ENCODE assay signal across 13 cellular contexts in the genomic region with DNA sequence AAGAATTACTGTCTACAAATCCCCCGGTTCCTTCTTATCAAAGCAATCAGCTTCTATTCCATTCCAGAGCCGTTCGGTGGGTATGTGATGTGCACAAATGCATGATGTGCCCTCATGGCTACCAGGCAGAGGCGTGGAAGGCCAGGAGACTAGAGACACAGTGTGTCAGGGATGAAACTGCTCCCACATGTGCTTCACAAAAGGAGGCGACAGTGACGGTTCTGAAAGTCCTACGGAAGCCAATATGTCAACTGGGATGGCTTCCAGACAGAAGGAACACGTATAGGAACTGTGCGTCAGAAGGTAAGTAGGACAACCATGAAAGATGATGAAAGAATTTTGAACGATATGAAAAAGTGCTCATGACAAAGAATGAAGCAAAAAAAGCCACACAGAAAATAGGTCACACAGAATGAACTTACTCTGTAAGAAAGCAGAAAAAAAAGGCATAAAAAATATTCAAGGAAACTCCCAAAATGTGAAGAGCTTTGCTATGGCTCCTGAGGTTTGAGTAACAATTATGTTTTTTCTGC. TPM values are rescaled to one million over a fixed set of nuclear protein-coding genes. Genes with fewer than 3 reads are reported as not detected.
DNase-seq lines count a peak whose midpoint lies in the region; ATAC-seq, FAIRE-seq and TF ChIP-seq lines count a peak whose summit lies in the region.
"Had no signal": no experiment of that assay in that cellular context is flagged by ENCODE, and none has a peak within 500 bp of the region (broad histone marks: within the 10 kb centered on the region; RNA-seq: fewer than 3 reads in every experiment).

No MANE protein-coding gene starts in this region.

- no peaks in the 10 kb centered on the region for H3K4me1 ChIP-seq in H1 (replicated peaks in 1 of 4; ENCODE audit: control insufficient read depth in 3 of 4, insufficient read depth in 4 of 4, low read length in 3 of 4)
- H3K4me1 ChIP-seq: sigmoid colon had no signal

- H3K23me2 ChIP-seq in H1 (ENCODE audit: low read depth, low read length), result no peaks in the 10 kb centered on the region

- H3K4me2 ChIP-seq in H1 (ENCODE audit: insufficient read depth in 1 of 2, low read depth in 2 of 2, low read length in 2 of 2), result no peak overlapping the region

- H3K9me3 Mint-ChIP-seq in activated naive CD4-positive, alpha-beta T cell treated with anti-CD3 and anti-CD28 coated beads for 36 hours, result no peaks in the 10 kb centered on the region
- H3K9me3 Mint-ChIP-seq in activated CD4-positive, alpha-beta memory T cell treated with anti-CD3 and anti-CD28 coated beads, Interleukin-2, amount 10 ng/mL, durations not matched to agents 7 days and 5 days, result no peaks in the 10 kb centered on the region
- H3K9me3 Mint-ChIP-seq in stimulated activated naive B cell treated with anti-CD40 and anti-IgM and Interleukin-4, amounts not matched to agents 10 μg/mL and 1 μg/mL and 100 μg/mL, for 72 hours, result no peaks in the 10 kb centered on the region

- H3K4me3 Mint-ChIP-seq in activated naive CD4-positive, alpha-beta T cell treated with anti-CD3 and anti-CD28 coated beads for 36 hours, result peak overlapping the region; percentile 25
- peak overlapping the region; percentile 8 for H3K4me3 Mint-ChIP-seq in activated CD4-positive, alpha-beta memory T cell treated with anti-CD3 and anti-CD28 coated beads, Interleukin-2, amount 10 ng/mL, durations not matched to agents 7 days and 5 days
- H3K4me3 Mint-ChIP-seq in stimulated activated naive B cell treated with anti-CD40 and anti-IgM and Interleukin-4, amounts not matched to agents 10 μg/mL and 1 μg/mL and 100 μg/mL, for 72 hours, result peak overlapping the region in 1 of 2 donors; percentile 26

- 0 out of 2 replicates have a peak overlapping the region, but pooled peaks have one; percentile 3 for H2AK5ac ChIP-seq in H1 (ENCODE audit: low read depth, low read length)

- H3K18ac ChIP-seq in H1 (ENCODE audit: extremely low read depth, low read length), result no peak overlapping the region

- intact Hi-C loops in activated naive CD4-positive, alpha-beta T cell treated with anti-CD3 and anti-CD28 coated beads for 36 hours (cut with micrococcal nuclease), result loop anchor here (1.0 to 5.0 kb wide), 13 partner anchors 34 to 1811 kb away; a partner anchor contains a TSS

- no peak overlapping the region for H2AFZ ChIP-seq in H1 (ENCODE audit: low read length)

- H4K91ac ChIP-seq in H1 (replicated peaks; ENCODE audit: insufficient read length, low read length), result no peak overlapping the region

- POLR2A ChIA-PET in activated CD4-positive, alpha-beta memory T cell treated with anti-CD3 and anti-CD28 coated beads, Interleukin-2, amount 10 ng/mL, durations not matched to agents 7 days and 5 days (lab: Charles Lee), result interaction anchor here (1.1 to 5.3 kb wide), 14 partner anchors 8 to 114 kb away, joined by 3 to 211 read pairs (median 5); no protein-coding TSS in a partner anchor
- POLR2A ChIA-PET in H1 (lab: Charles Lee; ENCODE audit: partially characterized antibody), result no interaction called here

- no peak overlapping the region for H2BK5ac ChIP-seq in H1 (ENCODE audit: low read depth, low read length)

- no peak overlapping the region for H3K4me3 ChIP-seq in H1 (ENCODE audit: extremely low read depth in 1 of 4, insufficient read depth in 2 of 4, low read depth in 3 of 4, low read length in 4 of 4)
- H3K4me3 ChIP-seq: sigmoid colon had no signal

- H3K79me1 ChIP-seq in H1 (ENCODE audit: low read depth, low read length), result no peaks in the 10 kb centered on the region

- peak overlapping the region; percentile 93 for H3K27ac Mint-ChIP-seq in activated naive CD4-positive, alpha-beta T cell treated with anti-CD3 and anti-CD28 coated beads for 36 hours
- peak overlapping the region; percentile 93 for H3K27ac Mint-ChIP-seq in activated CD4-positive, alpha-beta memory T cell treated with anti-CD3 and anti-CD28 coated beads, Interleukin-2, amount 10 ng/mL, durations not matched to agents 7 days and 5 days
- H3K27ac Mint-ChIP-seq in stimulated activated naive B cell treated with anti-CD40 and anti-IgM and Interleukin-4, amounts not matched to agents 10 μg/mL and 1 μg/mL and 100 μg/mL, for 72 hours, result peak overlapping the region; percentile 81

- no peak for FAIRE-seq in H1 (lab: Jason Lieb, UNC)

- no peak overlapping the region for H3K9ac ChIP-seq in H1 (replicated peaks in 1 of 4; ENCODE audit: extremely low read depth in 1 of 4, low read depth in 3 of 4, low read length in 3 of 4)

- H3K4me1 Mint-ChIP-seq in activated naive CD4-positive, alpha-beta T cell treated with anti-CD3 and anti-CD28 coated beads for 36 hours (ENCODE audit: low read depth), result peaks cover 60% of the 10 kb centered on the region
- H3K4me1 Mint-ChIP-seq in activated CD4-positive, alpha-beta memory T cell treated with anti-CD3 and anti-CD28 coated beads, Interleukin-2, amount 10 ng/mL, durations not matched to agents 7 days and 5 days, result peaks cover 84% of the 10 kb centered on the region
- peaks cover 37 to 47% of the 10 kb centered on the region in 2 donors for H3K4me1 Mint-ChIP-seq in stimulated activated naive B cell treated with anti-CD40 and anti-IgM and Interleukin-4, amounts not matched to agents 10 μg/mL and 1 μg/mL and 100 μg/mL, for 72 hours

- H3K56ac ChIP-seq in H1 (replicated peaks; ENCODE audit: insufficient read length, low read depth, low read length), result no peak overlapping the region

- no peak overlapping the region for H2BK120ac ChIP-seq in H1 (replicated peaks; ENCODE audit: low read depth, low read length)

- no peak overlapping the region for H3K14ac ChIP-seq in H1 (ENCODE audit: insufficient read length)

- H3K36me3 Mint-ChIP-seq in activated naive CD4-positive, alpha-beta T cell treated with anti-CD3 and anti-CD28 coated beads for 36 hours (ENCODE audit: low read depth), result peaks cover 26% of the 10 kb centered on the region
- peaks cover 56% of the 10 kb centered on the region for H3K36me3 Mint-ChIP-seq in activated CD4-positive, alpha-beta memory T cell treated with anti-CD3 and anti-CD28 coated beads, Interleukin-2, amount 10 ng/mL, durations not matched to agents 7 days and 5 days (ENCODE audit: low read depth)
- H3K36me3 Mint-ChIP-seq in stimulated activated naive B cell treated with anti-CD40 and anti-IgM and Interleukin-4, amounts not matched to agents 10 μg/mL and 1 μg/mL and 100 μg/mL, for 72 hours, result peaks cover 46 to 61% of the 10 kb centered on the region in 2 donors

- no peak for TF ChIP-seq EP300 in H1 (IDR thresholded peaks at IDR 0.05; ENCODE audit: borderline replicate concordance in 1 of 2, low read depth in 2 of 2, low read length in 2 of 2)

- TF ChIP-seq CTCF in H1 (IDR thresholded peaks at IDR 0.05; ENCODE audit: control extremely low read depth in 1 of 3, insufficient read depth in 1 of 3, low read depth in 1 of 3, low read length in 3 of 3), result no peak

- DNase-seq in activated naive CD4-positive, alpha-beta T cell treated with anti-CD3 and anti-CD28 coated beads for 36 hours, result peak; percentile 47
- DNase-seq in activated naive CD4-positive, alpha-beta T cell treated with anti-CD3 and anti-CD28 coated beads, Interleukin-2, amount 50 U/mL, for 16 hours, result no peak
- DNase-seq in activated CD4-positive, alpha-beta memory T cell treated with anti-CD3 and anti-CD28 coated beads, Interleukin-2, amount 10 ng/mL, durations not matched to agents 7 days and 5 days, result no peak
- no peak for DNase-seq in H1 (ENCODE audit: low read depth in 1 of 2, low spot score in 2 of 2)
- DNase-seq in stimulated activated naive B cell treated with anti-CD40 and anti-IgM and Interleukin-4, amounts not matched to agents 10 μg/mL and 1 μg/mL and 100 μg/mL, for 72 hours, result no peak
- DNase-seq in NCI-H345 (lab: John Stamatoyannopoulos, UW), result no peak
- no peak for DNase-seq in COLO668 (lab: John Stamatoyannopoulos, UW; ENCODE audit: unreplicated experiment)
- DNase-seq: MV-4-11, sigmoid colon, WERI-Rb-1 had no signal

- H3K9me3 ChIP-seq in H1 (ENCODE audit: insufficient read depth in 2 of 2, low read depth in 1 of 2, low read length in 1 of 2), result no peaks in the 10 kb centered on the region
- H3K9me3 ChIP-seq: neutrophil, sigmoid colon had no signal

- no peak for TF ChIP-seq POLR2A in H1 (IDR thresholded peaks at IDR 0.05; ENCODE audit: control extremely low read depth in 1 of 2, low read depth in 2 of 2, low read length in 2 of 2)

- H3K79me2 ChIP-seq in H1 (ENCODE audit: control insufficient read depth in 1 of 2, insufficient read depth in 2 of 2, low read length in 2 of 2), result no peaks in the 10 kb centered on the region

- H3K27ac ChIP-seq in H1 (ENCODE audit: low read depth, low read length), result no peak overlapping the region
- H3K27ac ChIP-seq: brain microvascular endothelial cell, neutrophil, WERI-Rb-1 had no signal

- no peak overlapping the region for H4K8ac ChIP-seq in H1 (ENCODE audit: extremely low read depth, insufficient read depth, low read length)

- TF ChIP-seq RAD21 in H1 (IDR thresholded peaks at IDR 0.05 in 1 of 2, conservative IDR thresholded peaks at IDR 0.05 in 1 of 2; ENCODE audit: low read depth in 2 of 2, low read length in 2 of 2), result no peak

- H4K5ac ChIP-seq in H1 (ENCODE audit: insufficient read length, low read depth, low read length), result no peak overlapping the region

- no peak overlapping the region for H3K4ac ChIP-seq in H1 (replicated peaks; ENCODE audit: insufficient read length, low read depth, low read length)

- H2BK12ac ChIP-seq in H1 (ENCODE audit: low read depth, low read length), result no peak overlapping the region

- H2BK20ac ChIP-seq in H1 (ENCODE audit: low read length), result no peak overlapping the region

- H3K36me3 ChIP-seq in H1 (ENCODE audit: control insufficient read depth in 2 of 4, insufficient read depth in 4 of 4, low read length in 3 of 4), result peaks cover 0 to 8% (median 1%) of the 10 kb centered on the region in 4 experiments; a peak in 4 of 8 replicates

- peaks cover 0 to 1% of the 10 kb centered on the region in 2 experiments for H4K20me1 ChIP-seq in H1 (replicated peaks in 1 of 2; ENCODE audit: control insufficient read depth in 1 of 2, insufficient read depth in 2 of 2, low read length in 2 of 2)

- no peak overlapping the region for H3K23ac ChIP-seq in H1 (ENCODE audit: insufficient read length)

- no peak for ATAC-seq in stimulated activated naive B cell treated with anti-CD40 and anti-IgM and Interleukin-4, amounts not matched to agents 10 μg/mL and 1 μg/mL and 100 μg/mL, for 72 hours (replicated peaks)
- ATAC-seq in GM19023 (IDR thresholded peaks at IDR 0.05; ENCODE audit: unreplicated experiment), result no peak

- CTCF ChIA-PET in activated naive CD4-positive, alpha-beta T cell treated with anti-CD3 and anti-CD28 coated beads for 36 hours (lab: Charles Lee), result interaction anchor here (0.6 to 5.3 kb wide), 6 partner anchors 12 to 116 kb away, joined by 3 to 39 read pairs (median 13); no protein-coding TSS in a partner anchor
- CTCF ChIA-PET in activated CD4-positive, alpha-beta memory T cell treated with anti-CD3 and anti-CD28 coated beads, Interleukin-2, amount 10 ng/mL, durations not matched to agents 7 days and 5 days (lab: Charles Lee), result interaction anchor here (0.7 to 6.1 kb wide), 10 partner anchors 8 to 116 kb away, joined by 3 to 76 read pairs (median 4); no protein-coding TSS in a partner anchor
- CTCF ChIA-PET in H1 (lab: Charles Lee; ENCODE audit: partially characterized antibody), result interaction anchor here (1.0 to 9.3 kb wide), 5 partner anchors 12 to 116 kb away, joined by 3 to 51 read pairs (median 3); no protein-coding TSS in a partner anchor

- no peak overlapping the region for H2BK15ac ChIP-seq in H1 (ENCODE audit: low read length)

- H3K27me3 Mint-ChIP-seq in activated naive CD4-positive, alpha-beta T cell treated with anti-CD3 and anti-CD28 coated beads for 36 hours (ENCODE audit: low read depth), result no peaks in the 10 kb centered on the region
- no peaks in the 10 kb centered on the region for H3K27me3 Mint-ChIP-seq in activated CD4-positive, alpha-beta memory T cell treated with anti-CD3 and anti-CD28 coated beads, Interleukin-2, amount 10 ng/mL, durations not matched to agents 7 days and 5 days
- no peaks in the 10 kb centered on the region for H3K27me3 Mint-ChIP-seq in stimulated activated naive B cell treated with anti-CD40 and anti-IgM and Interleukin-4, amounts not matched to agents 10 μg/mL and 1 μg/mL and 100 μg/mL, for 72 hours

- no peaks in the 10 kb centered on the region for H3K27me3 ChIP-seq in H1 (replicated peaks in 1 of 4; ENCODE audit: control insufficient read depth in 3 of 4, extremely low read depth in 1 of 4, insufficient read depth in 3 of 4, low read length in 3 of 4)
- H3K27me3 ChIP-seq: brain microvascular endothelial cell, neutrophil, sigmoid colon had no signal

- WGBS in H1 (ENCODE audit: extremely low coverage in 1 of 2, insufficient coverage in 1 of 2, insufficient read length in 1 of 2, insufficient replicate concordance in 2 of 2, low coverage in 1 of 2, low lambda C conversion rate in 2 of 2, missing lambda C conversion rate in 1 of 2), 2 experiments, result 90% methylated on average over 10 of the region's 10 CpGs; no CpG with 5 or more reads in 1 of the 2 experiments

RNA-seq across cellular contexts. Expression of a gene that starts 34.1 kb away (rescaled TPM):
- total RNA-seq in activated naive CD4-positive, alpha-beta T cell treated with anti-CD3 and anti-CD28 coated beads for 36 hours, result 10 to 100 TPM; 32.0 to 36.3 TPM
- 10 to 100 TPM; 50.0 to 51.7 TPM for total RNA-seq in activated CD4-positive, alpha-beta memory T cell treated with anti-CD3 and anti-CD28 coated beads, Interleukin-2, amount 10 ng/mL, durations not matched to agents 7 days and 5 days
- 49.6 and 60.0 TPM in 2 replicates for total RNA-seq in H1 (2021; fragmentation: NEBNext Ultra II Directional; extraction: Animal tissue kit (Norgen Biotek cat#: 25700))
- polyA plus RNA-seq in H1 (2011; rRNA removed), result 55.2 and 60.1 TPM in 2 replicates
- polyA plus RNA-seq in H1 (2011; cell fraction: cytosol; rRNA removed), result 53.6 TPM
- 52.1 TPM for polyA plus RNA-seq in H1 (2011; cell fraction: nucleus; rRNA removed)
- 39.1 to 47.7 TPM (median 41.9 TPM) in 4 replicates for polyA plus RNA-seq in H1 (2012, experiment 1 of 2)
- 57.8 TPM for polyA plus RNA-seq in H1 (2012, experiment 2 of 2)
- 67.9 TPM for polyA plus RNA-seq in H1 (2013, experiment 1 of 2)
- 63.8 TPM for polyA plus RNA-seq in H1 (2013, experiment 2 of 2)
- polyA minus RNA-seq in H1 (2011; rRNA and poly(A)+ RNA removed), result 41.1 and 50.1 TPM in 2 replicates
- 27.7 TPM for polyA minus RNA-seq in H1 (2011; cell fraction: cytosol; rRNA and poly(A)+ RNA removed)
- 33.4 TPM for polyA minus RNA-seq in H1 (2011; cell fraction: nucleus; rRNA and poly(A)+ RNA removed)

RNA-seq across cellular contexts. Expression of a gene that starts 34.1 kb away (rescaled TPM):
- total RNA-seq in activated naive CD4-positive, alpha-beta T cell treated with anti-CD3 and anti-CD28 coated beads for 36 hours, result 1 to 10 TPM; 3.2 to 3.3 TPM
- total RNA-seq in activated CD4-positive, alpha-beta memory T cell treated with anti-CD3 and anti-CD28 coated beads, Interleukin-2, amount 10 ng/mL, durations not matched to agents 7 days and 5 days, result 1 to 10 TPM; 9.1 to 9.7 TPM
- 7.4 and 8.5 TPM in 2 replicates for total RNA-seq in H1 (2021; fragmentation: NEBNext Ultra II Directional; extraction: Animal tissue kit (Norgen Biotek cat#: 25700))
- 2.6 and 3.2 TPM in 2 replicates for polyA plus RNA-seq in H1 (2011; rRNA removed)
- 2.4 TPM for polyA plus RNA-seq in H1 (2011; cell fraction: cytosol; rRNA removed)
- polyA plus RNA-seq in H1 (2011; cell fraction: nucleus; rRNA removed), result 3.5 TPM
- polyA plus RNA-seq in H1 (2012, experiment 1 of 2), result 1.1 to 1.4 TPM (median 1.3 TPM) in 4 replicates
- 0.25 TPM for polyA plus RNA-seq in H1 (2012, experiment 2 of 2)
- 3.6 TPM for polyA plus RNA-seq in H1 (2013, experiment 1 of 2)
- 3.6 TPM for polyA plus RNA-seq in H1 (2013, experiment 2 of 2)
- 15.8 and 17.7 TPM in 2 replicates for polyA minus RNA-seq in H1 (2011; rRNA and poly(A)+ RNA removed)
- polyA minus RNA-seq in H1 (2011; cell fraction: cytosol; rRNA and poly(A)+ RNA removed), result 5.0 TPM
- polyA minus RNA-seq in H1 (2011; cell fraction: nucleus; rRNA and poly(A)+ RNA removed), result 13.5 TPM

RNA-seq across cellular contexts. Expression of a gene that starts 50.9 kb away (rescaled TPM):
- total RNA-seq in activated naive CD4-positive, alpha-beta T cell treated with anti-CD3 and anti-CD28 coated beads for 36 hours, result 10 to 100 TPM; 48.1 to 51.1 TPM
- total RNA-seq in activated CD4-positive, alpha-beta memory T cell treated with anti-CD3 and anti-CD28 coated beads, Interleukin-2, amount 10 ng/mL, durations not matched to agents 7 days and 5 days, result 10 to 100 TPM; 40.9 to 42.6 TPM
- 157 and 159 TPM in 2 replicates for total RNA-seq in H1 (2021; fragmentation: NEBNext Ultra II Directional; extraction: Animal tissue kit (Norgen Biotek cat#: 25700))
- polyA plus RNA-seq in H1 (2011; rRNA removed), result 168 and 188 TPM in 2 replicates
- polyA plus RNA-seq in H1 (2011; cell fraction: cytosol; rRNA removed), result 160 TPM
- polyA plus RNA-seq in H1 (2011; cell fraction: nucleus; rRNA removed), result 94.8 TPM
- polyA plus RNA-seq in H1 (2012, experiment 1 of 2), result 150 to 173 TPM (median 162 TPM) in 4 replicates
- 124 TPM for polyA plus RNA-seq in H1 (2012, experiment 2 of 2)
- 174 TPM for polyA plus RNA-seq in H1 (2013, experiment 1 of 2)
- 191 TPM for polyA plus RNA-seq in H1 (2013, experiment 2 of 2)
- 77.7 and 111 TPM in 2 replicates for polyA minus RNA-seq in H1 (2011; rRNA and poly(A)+ RNA removed)
- 81.2 TPM for polyA minus RNA-seq in H1 (2011; cell fraction: cytosol; rRNA and poly(A)+ RNA removed)
- 50.9 TPM for polyA minus RNA-seq in H1 (2011; cell fraction: nucleus; rRNA and poly(A)+ RNA removed)
